8 cellular contexts compared by ENCODE assay signal in genomic region chr19:35029737-35030256, GRCh38. TPM values are rescaled to one million over a fixed set of nuclear protein-coding genes. Genes with fewer than 3 reads are reported as not detected.
DNase-seq lines count a peak whose midpoint lies in the region; ATAC-seq and TF ChIP-seq lines count a peak whose summit lies in the region.

No MANE protein-coding gene starts in this region.

- peaks cover 10% of the 10 kb centered on the region for H3K4me1 Mint-ChIP-seq in activated T-cell treated with anti-CD3 and anti-CD28 coated beads, Interleukin-2, amount 50 U/mL, for 24 hours (ENCODE audit: low read depth)

- peak overlapping the region in 1 of 2 donors; percentile 43 for H3K27ac ChIP-seq in ascending aorta
- no peak overlapping the region for H3K27ac ChIP-seq in left lung
- peak overlapping the region in 1 of 4 donors; percentile 52 for H3K27ac ChIP-seq in upper lobe of left lung

- no peak for DNase-seq in activated T-cell treated with anti-CD3 and anti-CD28 coated beads, Interleukin-2, amount 50 U/mL, for 24 hours
- no peak for DNase-seq in activated T-cell treated with anti-CD3 and anti-CD28 coated beads for 4 hours
- no peak for DNase-seq in ascending aorta (ENCODE audit: low spot score in 2 of 2)
- no peak for DNase-seq in left lung
- DNase-seq in upper lobe of left lung = no peak
- DNase-seq in central memory CD4-positive, alpha-beta T cell = no peak
- DNase-seq in activated CD4-positive, CD25-positive, alpha-beta regulatory T cell treated with anti-CD3 and anti-CD28 coated beads, Interleukin-2, amount 50 U/mL, for 72 hours = no peak

- TF ChIP-seq POLR2A in upper lobe of left lung (IDR thresholded peaks at IDR 0.05) = no peak

- H3K36me3 ChIP-seq in ascending aorta (peaks cover 18 to 37% of the 10 kb centered on the region in 2 donors), left lung (peaks cover 0 to 51% of the 10 kb centered on the region in 2 donors), upper lobe of left lung (peaks cover 10 to 48% (median 34%) of the 10 kb centered on the region in 4 donors)

- 29 to 36% methylated on average over 10 to 11 of the region's 11 CpGs for WGBS in upper lobe of left lung, 2 donors

- H3K27me3 ChIP-seq in ascending aorta (no peaks in the 10 kb centered on the region), left lung (peaks cover 0 to 40% of the 10 kb centered on the region in 2 donors), upper lobe of left lung (peaks cover 0 to 6% (median 0%) of the 10 kb centered on the region in 4 donors)

- peaks cover 25% of the 10 kb centered on the region for H3K27me3 Mint-ChIP-seq in activated T-cell treated with anti-CD3 and anti-CD28 coated beads, Interleukin-2, amount 50 U/mL, for 24 hours

- TF ChIP-seq CTCF in ascending aorta (IDR thresholded peaks at IDR 0.05) (no peak), left lung (IDR thresholded peaks at IDR 0.05) (no peak), upper lobe of left lung (IDR thresholded peaks at IDR 0.05) (no peak)

- no peaks in the 10 kb centered on the region for H3K9me3 Mint-ChIP-seq in activated T-cell treated with anti-CD3 and anti-CD28 coated beads, Interleukin-2, amount 50 U/mL, for 24 hours

- H3K4me3 ChIP-seq in ascending aorta (peak overlapping the region; percentile 65 to 75), left lung (peak overlapping the region; percentile 11 to 37), upper lobe of left lung (peak overlapping the region in 3 of 4 donors; percentile 60 to 64 (median 61))

- no peak for TF ChIP-seq EP300 in upper lobe of left lung (IDR thresholded peaks at IDR 0.05)

- no peaks in the 10 kb centered on the region for H3K9me3 ChIP-seq in ascending aorta
- H3K9me3 ChIP-seq in left lung = no peaks in the 10 kb centered on the region
- H3K9me3 ChIP-seq in upper lobe of left lung = no peaks in the 10 kb centered on the region

- H3K4me1 ChIP-seq in ascending aorta (peaks cover 4 to 10% of the 10 kb centered on the region in 2 donors), left lung (peaks cover 4 to 21% of the 10 kb centered on the region in 2 donors), upper lobe of left lung (peaks cover 13 to 25% (median 17%) of the 10 kb centered on the region in 4 donors)

- no peak overlapping the region for H3K27ac Mint-ChIP-seq in activated T-cell treated with anti-CD3 and anti-CD28 coated beads, Interleukin-2, amount 50 U/mL, for 24 hours

- intact Hi-C loops in ascending aorta (cut with DNase I) (no loop called here), left lung (cut with DNase I) (no loop called here)

- peak overlapping the region; percentile 35 for H3K4me3 Mint-ChIP-seq in activated T-cell treated with anti-CD3 and anti-CD28 coated beads, Interleukin-2, amount 50 U/mL, for 24 hours

- peaks cover 36% of the 10 kb centered on the region for H3K36me3 Mint-ChIP-seq in activated T-cell treated with anti-CD3 and anti-CD28 coated beads, Interleukin-2, amount 50 U/mL, for 24 hours (ENCODE audit: low read depth)

- ATAC-seq in left lung (peak; percentile 3), upper lobe of left lung (ENCODE audit: low FRiP score in 2 of 2) (no peak)
- ATAC-seq in activated CD4-positive, CD25-positive, alpha-beta regulatory T cell treated with anti-CD3 and anti-CD28 coated beads, Interleukin-2, amount 50 U/mL, for 24 hours = no peak

RNA-seq across cellular contexts. Expression of gene SCN1B, which starts 0.5 kb away (rescaled TPM):
- total RNA-seq in ascending aorta = 20.8 TPM
- total RNA-seq in left lung = 1 to 10 TPM; 7.7 to 9.7 TPM
- 10 to 100 TPM in 1 of 6 donors, 1 to 10 TPM in 5; 2.9 to 13.1 (median 6.9) TPM for total RNA-seq in upper lobe of left lung

RNA-seq across cellular contexts. Expression of gene HPN, which starts 11.7 kb away (rescaled TPM):
- total RNA-seq in ascending aorta = 0.85 TPM
- 10 to 100 TPM; 16.8 to 40.3 TPM for total RNA-seq in left lung
- total RNA-seq in upper lobe of left lung = 10 to 100 TPM; 15.9 to 54.5 (median 41.1) TPM

RNA-seq across cellular contexts. Expression of gene GRAMD1A, which starts 29.7 kb away (rescaled TPM):
- total RNA-seq in ascending aorta (103 TPM), left lung (100 to 1,000 TPM; 116 to 137 TPM), upper lobe of left lung (100 to 1,000 TPM in 4 of 6 donors, 10 to 100 TPM in 2; 85.1 to 206 (median 119) TPM)
